12 cellular contexts compared by ENCODE assay signal in the genomic region with DNA sequence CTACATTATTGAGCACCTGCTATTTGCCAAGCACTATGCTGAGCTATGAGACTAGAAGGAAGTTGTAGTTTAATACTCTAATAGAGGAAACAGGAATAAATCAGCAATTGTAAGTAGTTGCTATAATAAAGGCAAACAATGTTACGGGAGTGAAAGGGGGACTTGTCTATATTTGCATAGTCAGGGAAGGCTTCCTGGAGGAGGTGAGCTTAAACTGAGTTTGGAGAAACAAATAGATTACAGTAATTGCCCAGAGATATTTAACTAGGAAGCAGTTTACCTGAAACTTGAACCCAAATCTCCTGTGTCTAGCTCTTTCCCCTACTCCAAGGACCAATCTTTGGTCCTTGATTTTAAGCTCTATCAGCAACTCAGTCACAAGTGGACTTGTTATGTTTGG. TPM values are rescaled to one million over a fixed set of nuclear protein-coding genes. Genes with fewer than 3 reads are reported as not detected.
"Had no signal": no experiment of that assay in that cellular context is flagged by ENCODE, and none has a peak within 500 bp of the region (broad histone marks: within the 10 kb centered on the region; RNA-seq: fewer than 3 reads in every experiment).

No MANE protein-coding gene starts in this region.

- DNase-seq: GM23248, GOT3, H7, H9, HCEC 1CT, HFFc6 had no signal

- H3K9ac ChIP-seq: GM23248 had no signal

- H3K36me3 ChIP-seq: HAP-1 had no signal

- H2AFZ ChIP-seq: GM23248, GM23338 had no signal

- FAIRE-seq: H1, H54 had no signal

- H3K4me3 ChIP-seq: GM23248, GM23338, HAP-1 had no signal

- H3K4me1 ChIP-seq: HAP-1 had no signal

- H3K4me2 ChIP-seq: GM23338 had no signal

- H3K9me3 ChIP-seq: HAP-1 had no signal

- H3K27ac ChIP-seq: GM23248 had no signal

- ATAC-seq: GM23338, HCT116 had no signal

RNA-seq across cellular contexts. Expression of a gene that starts 2.1 kb away (rescaled TPM):
- total RNA-seq: GM23248, GM23338, H1, H4, H7, H9, HFFc6 had no signal
- polyA plus RNA-seq: GM23248, GM23338, H1 had no signal

RNA-seq across cellular contexts. Expression of a gene that starts 5.2 kb away (rescaled TPM):
- total RNA-seq: GM23248, H1, H4, H9, HFFc6 had no signal
- polyA plus RNA-seq: GM23248, GM23338 had no signal
